ENCODE assay signal across 11 cellular contexts in genomic region chr14:23557521-23557920, GRCh38. TPM values are rescaled to one million over a fixed set of nuclear protein-coding genes. Genes with fewer than 3 reads are reported as not detected.
DNase-seq lines count a peak whose midpoint lies in the region; ATAC-seq, FAIRE-seq and TF ChIP-seq lines count a peak whose summit lies in the region.
"Had no signal": no experiment of that assay in that cellular context is flagged by ENCODE, and none has a peak within 500 bp of the region (broad histone marks: within the 10 kb centered on the region; RNA-seq: fewer than 3 reads in every experiment).

No MANE protein-coding gene starts in this region.

- TF ChIP-seq RAD21 in H1 (IDR thresholded peaks at IDR 0.05 in 1 of 2, conservative IDR thresholded peaks at IDR 0.05 in 1 of 2; ENCODE audit: low read depth in 2 of 2, low read length in 2 of 2), result no peak

- no peak overlapping the region for H3K14ac ChIP-seq in H1 (ENCODE audit: insufficient read length)

- DNase-seq in activated T-cell treated with anti-CD3 and anti-CD28 coated beads, Interleukin-2, amount 50 U/mL, for 72 hours, result no peak
- DNase-seq in activated T-cell treated with anti-CD3 and anti-CD28 coated beads for 4 hours, result no peak
- DNase-seq in PC-3, result no peak
- no peak for DNase-seq in H1 (ENCODE audit: low read depth in 1 of 2, low spot score in 2 of 2)
- DNase-seq in spleen, result no peak
- DNase-seq in left lung, result no peak
- no peak for DNase-seq in GDM1 (lab: John Stamatoyannopoulos, UW)
- DNase-seq: AML-193, esophagus squamous epithelium had no signal

- TF ChIP-seq POLR2A in H1 (IDR thresholded peaks at IDR 0.05; ENCODE audit: control extremely low read depth in 1 of 2, low read depth in 2 of 2, low read length in 2 of 2) (no peak), spleen (IDR thresholded peaks at IDR 0.05) (no peak)

- no peak overlapping the region for H3K4ac ChIP-seq in H1 (replicated peaks; ENCODE audit: insufficient read length, low read depth, low read length)

- TF ChIP-seq CTCF in PC-3 (conservative IDR thresholded peaks at IDR 0.05; ENCODE audit: low read depth, low read length) (no peak), H1 (IDR thresholded peaks at IDR 0.05; ENCODE audit: control extremely low read depth in 1 of 3, insufficient read depth in 1 of 3, low read depth in 1 of 3, low read length in 3 of 3) (no peak), spleen (IDR thresholded peaks at IDR 0.05 in 8 of 11, conservative IDR thresholded peaks at IDR 0.05 in 3 of 11) (no peak), left lung (IDR thresholded peaks at IDR 0.05) (no peak)

- no peak overlapping the region for H3K56ac ChIP-seq in H1 (replicated peaks; ENCODE audit: insufficient read length, low read depth, low read length)

- H3K27me3 ChIP-seq in PC-3 (ENCODE audit: low read length) (no peaks in the 10 kb centered on the region), H1 (replicated peaks in 1 of 4; ENCODE audit: control insufficient read depth in 3 of 4, extremely low read depth in 1 of 4, insufficient read depth in 3 of 4, low read length in 3 of 4) (no peaks in the 10 kb centered on the region), spleen (replicated peaks in 1 of 7) (no peaks in the 10 kb centered on the region), left lung (no peaks in the 10 kb centered on the region)
- H3K27me3 ChIP-seq: esophagus squamous epithelium, suprapubic skin had no signal

- no peak overlapping the region for H4K5ac ChIP-seq in H1 (ENCODE audit: insufficient read length, low read depth, low read length)

- BruUV-seq in PC-3 (replicated peaks; lab: Mats Ljungman, UMichigan), result no TSS peak

- H3K23me2 ChIP-seq in H1 (ENCODE audit: low read depth, low read length), result peaks cover 7% of the 10 kb centered on the region

- H4K91ac ChIP-seq in H1 (replicated peaks; ENCODE audit: insufficient read length, low read length), result no peak overlapping the region

- FAIRE-seq in H1 (lab: Jason Lieb, UNC), result no peak

- H3K9me3 ChIP-seq in PC-3 (ENCODE audit: low read length) (no peaks in the 10 kb centered on the region), H1 (ENCODE audit: insufficient read depth in 2 of 2, low read depth in 1 of 2, low read length in 1 of 2) (no peaks in the 10 kb centered on the region), spleen (no peaks in the 10 kb centered on the region), left lung (no peaks in the 10 kb centered on the region)
- H3K9me3 ChIP-seq: esophagus squamous epithelium, suprapubic skin had no signal

- H3K27me3 Mint-ChIP-seq in activated T-cell treated with anti-CD3 and anti-CD28 coated beads, Interleukin-2, amount 50 U/mL, for 72 hours (ENCODE audit: low read depth), result no peaks in the 10 kb centered on the region

- H3K4me2 ChIP-seq in PC-3 (ENCODE audit: low read length) (peak overlapping the region; percentile 92), H1 (ENCODE audit: insufficient read depth in 1 of 2, low read depth in 2 of 2, low read length in 2 of 2) (peak overlapping the region; percentile 80 to 93; a peak in 2 of 4 replicates)

- H2AK5ac ChIP-seq in H1 (ENCODE audit: low read depth, low read length), result no peak overlapping the region

- peaks cover 3 to 12% of the 10 kb centered on the region in 2 donors for H3K36me3 Mint-ChIP-seq in activated T-cell treated with anti-CD3 and anti-CD28 coated beads, Interleukin-2, amount 50 U/mL, for 72 hours (ENCODE audit: insufficient read depth in 2 of 2)

- H4K8ac ChIP-seq in H1 (ENCODE audit: extremely low read depth, insufficient read depth, low read length), result no peak overlapping the region

- H3K9me2 ChIP-seq in PC-3 (replicated peaks; ENCODE audit: low read length), result no peaks in the 10 kb centered on the region

- H2BK20ac ChIP-seq in H1 (ENCODE audit: low read length), result no peak overlapping the region

- H3K4me3 ChIP-seq in PC-3 (ENCODE audit: low read length) (peak overlapping the region; percentile 85), H1 (ENCODE audit: extremely low read depth in 1 of 4, insufficient read depth in 2 of 4, low read depth in 3 of 4, low read length in 4 of 4) (0 out of 8 replicates have a peak overlapping the region, but pooled peaks of 1 of the 4 experiments have one; percentile 83), spleen (peak overlapping the region in 2 of 8 donors; percentile 74 to 98), left lung (peak overlapping the region in 1 of 2 donors; percentile 85)

- no peak overlapping the region for H3K27ac ChIP-seq in PC-3 (ENCODE audit: low read length)
- no peak overlapping the region for H3K27ac ChIP-seq in H1 (ENCODE audit: low read depth, low read length)
- peak overlapping the region in 6 of 8 donors; percentile 9 to 99 (median 96) for H3K27ac ChIP-seq in spleen
- H3K27ac ChIP-seq in left lung, result no peak overlapping the region

- CTCF ChIA-PET in PC-3 (lab: Charles Lee), result no interaction called here
- CTCF ChIA-PET in H1 (lab: Charles Lee; ENCODE audit: partially characterized antibody), result interaction anchor here (0.6 to 70.5 kb wide), 5 partner anchors 30 to 212 kb away, joined by 3 to 2092 read pairs (median 61); partner anchors contain the start of gene NGDN

- H3K4me3 Mint-ChIP-seq in activated T-cell treated with anti-CD3 and anti-CD28 coated beads, Interleukin-2, amount 50 U/mL, for 72 hours, result peak overlapping the region; percentile 82 to 92

- no peak overlapping the region for H2BK5ac ChIP-seq in H1 (ENCODE audit: low read depth, low read length)

- peak overlapping the region; percentile 97 for H3K27ac Mint-ChIP-seq in activated T-cell treated with anti-CD3 and anti-CD28 coated beads, Interleukin-2, amount 50 U/mL, for 72 hours

- no peak overlapping the region for H2BK120ac ChIP-seq in H1 (replicated peaks; ENCODE audit: low read depth, low read length)

- no peaks in the 10 kb centered on the region for H4K20me1 ChIP-seq in PC-3 (ENCODE audit: low read length)
- H4K20me1 ChIP-seq in H1 (replicated peaks in 1 of 2; ENCODE audit: control insufficient read depth in 1 of 2, insufficient read depth in 2 of 2, low read length in 2 of 2), result peaks cover 0 to 7% of the 10 kb centered on the region in 2 experiments

- no peak overlapping the region for H2BK15ac ChIP-seq in H1 (ENCODE audit: low read length)

- no peaks in the 10 kb centered on the region for H3K9me3 Mint-ChIP-seq in activated T-cell treated with anti-CD3 and anti-CD28 coated beads, Interleukin-2, amount 50 U/mL, for 72 hours

- intact Hi-C loops in PC-3 (cut with micrococcal nuclease), result loop anchor here (10.0 kb wide), 1 partner anchor 483 kb away; no protein-coding TSS in a partner anchor
- intact Hi-C loops in spleen (cut with DNase I; ENCODE audit: low total_unique reads), result no loop called here
- intact Hi-C loops in left lung (cut with DNase I), result no loop called here

- peaks cover 26% of the 10 kb centered on the region for H3K79me2 ChIP-seq in PC-3 (ENCODE audit: low read length)
- peaks cover 0 to 19% of the 10 kb centered on the region in 2 experiments; a peak in 2 of 4 replicates for H3K79me2 ChIP-seq in H1 (ENCODE audit: control insufficient read depth in 1 of 2, insufficient read depth in 2 of 2, low read length in 2 of 2)

- no peaks in the 10 kb centered on the region for H3F3A ChIP-seq in PC-3 (ENCODE audit: low read length, unreplicated experiment)

- H3K18ac ChIP-seq in H1 (ENCODE audit: extremely low read depth, low read length), result no peak overlapping the region

- peak overlapping the region; percentile 90; the same call in 1 of the 2 replicates for H3K9ac ChIP-seq in PC-3 (ENCODE audit: low read length)
- H3K9ac ChIP-seq in H1 (replicated peaks in 1 of 4; ENCODE audit: extremely low read depth in 1 of 4, low read depth in 3 of 4, low read length in 3 of 4), result no peak overlapping the region

- 0 out of 2 replicates have a peak, but pooled peaks cover 7% of the 10 kb centered on the region for H3K79me1 ChIP-seq in H1 (ENCODE audit: low read depth, low read length)

- TF ChIP-seq EP300 in H1 (IDR thresholded peaks at IDR 0.05; ENCODE audit: borderline replicate concordance in 1 of 2, low read depth in 2 of 2, low read length in 2 of 2), result no peak

- POLR2A ChIA-PET in PC-3 (lab: Charles Lee; ENCODE audit: unreplicated experiment) (no interaction called here), H1 (lab: Charles Lee; ENCODE audit: partially characterized antibody) (interaction anchor here (1.3 to 52.7 kb wide), 4 partner anchors 10 to 79 kb away, joined by 4 to 1523 read pairs (median 492); partner anchors contain the start of genes AP1G2, NGDN and ZFHX2)

- WGBS in H1 (ENCODE audit: extremely low coverage in 1 of 2, insufficient coverage in 1 of 2, insufficient read length in 1 of 2, insufficient replicate concordance in 2 of 2, low coverage in 1 of 2, low lambda C conversion rate in 2 of 2, missing lambda C conversion rate in 1 of 2), 2 experiments, result 92% methylated on average over 2 of the region's 2 CpGs; no CpG with 5 or more reads in 1 of the 2 experiments
- 45 to 59% (median 56%) methylated on average over 2 of the region's 2 CpGs for WGBS in spleen, 5 donors

- H3K36me3 ChIP-seq in PC-3 (ENCODE audit: low read depth, low read length), result peaks cover 9% of the 10 kb centered on the region; the same call in 1 of the 2 replicates
- peaks cover 5 to 29% (median 11%) of the 10 kb centered on the region in 4 experiments; a peak in 7 of 8 replicates for H3K36me3 ChIP-seq in H1 (ENCODE audit: control insufficient read depth in 2 of 4, insufficient read depth in 4 of 4, low read length in 3 of 4)
- peaks cover 0 to 47% (median 42%) of the 10 kb centered on the region in 6 donors for H3K36me3 ChIP-seq in spleen
- peaks cover 0 to 40% of the 10 kb centered on the region in 2 donors for H3K36me3 ChIP-seq in left lung

- no peak for ATAC-seq in activated T-cell treated with anti-CD3 and anti-CD28 coated beads, Interleukin-2, amount 50 U/mL, for 72 hours (replicated peaks in 1 of 2)
- ATAC-seq in PC-3 (no peak), left lung (no peak), HG02642 (IDR thresholded peaks at IDR 0.05; ENCODE audit: poor library complexity, unreplicated experiment) (no peak)

- H2AFZ ChIP-seq in PC-3 (ENCODE audit: low read length) (no peak overlapping the region), H1 (ENCODE audit: low read length) (no peak overlapping the region)

- H3K4me1 ChIP-seq in PC-3 (ENCODE audit: insufficient read depth, low read length) (peaks cover 31% of the 10 kb centered on the region), H1 (replicated peaks in 1 of 4; ENCODE audit: control insufficient read depth in 3 of 4, insufficient read depth in 4 of 4, low read length in 3 of 4) (peaks cover 0 to 14% (median 8%) of the 10 kb centered on the region in 4 experiments; a peak in 6 of 7 replicates), spleen (peaks cover 10 to 59% (median 33%) of the 10 kb centered on the region in 6 donors), left lung (peaks cover 18 to 32% of the 10 kb centered on the region in 2 donors)

- peaks cover 47% of the 10 kb centered on the region for H3K4me1 Mint-ChIP-seq in activated T-cell treated with anti-CD3 and anti-CD28 coated beads, Interleukin-2, amount 50 U/mL, for 72 hours (ENCODE audit: low read depth)

- H2BK12ac ChIP-seq in H1 (ENCODE audit: low read depth, low read length), result no peak overlapping the region

- H3K23ac ChIP-seq in H1 (ENCODE audit: insufficient read length), result no peak overlapping the region

RNA-seq across cellular contexts. Expression of gene THTPA, which starts 1.4 kb away (rescaled TPM):
- total RNA-seq in activated T-cell treated with anti-CD3 and anti-CD28 coated beads, Interleukin-2, amount 50 U/mL, for 72 hours, result 1 to 10 TPM; 6.5 to 7.4 TPM
- total RNA-seq in PC-3 (2014; rRNA removed), result 13.0 and 27.2 TPM in 2 replicates
- 14.8 and 16.6 TPM in 2 replicates for total RNA-seq in H1 (2021; fragmentation: NEBNext Ultra II Directional; extraction: Animal tissue kit (Norgen Biotek cat#: 25700))
- polyA plus RNA-seq in H1 (2011; rRNA removed), result 19.0 and 23.4 TPM in 2 replicates
- polyA plus RNA-seq in H1 (2011; cell fraction: cytosol; rRNA removed), result 16.2 TPM
- polyA plus RNA-seq in H1 (2011; cell fraction: nucleus; rRNA removed), result 16.0 TPM
- polyA plus RNA-seq in H1 (2012, experiment 1 of 2), result 14.7 to 21.8 TPM (median 19.2 TPM) in 4 replicates
- 25.1 TPM for polyA plus RNA-seq in H1 (2012, experiment 2 of 2)
- 7.0 TPM for polyA plus RNA-seq in H1 (2013, experiment 1 of 2)
- 8.4 TPM for polyA plus RNA-seq in H1 (2013, experiment 2 of 2)
- polyA minus RNA-seq in H1 (2011; rRNA and poly(A)+ RNA removed), result 16.4 and 30.4 TPM in 2 replicates
- polyA minus RNA-seq in H1 (2011; cell fraction: cytosol; rRNA and poly(A)+ RNA removed), result 6.2 TPM
- 14.0 TPM for polyA minus RNA-seq in H1 (2011; cell fraction: nucleus; rRNA and poly(A)+ RNA removed)
- 10 to 100 TPM; 16.8 to 25.4 (median 18.6) TPM for total RNA-seq in spleen
- polyA plus RNA-seq in spleen, result 10 to 100 TPM in 1 of 3 donors, 1 to 10 TPM in 2; 4.5 to 14.2 (median 8.9) TPM
- 10 to 100 TPM; 15.2 to 20.3 TPM for total RNA-seq in left lung

RNA-seq across cellular contexts. Expression of gene ZFHX2, which starts 6.0 kb away (rescaled TPM):
- total RNA-seq in activated T-cell treated with anti-CD3 and anti-CD28 coated beads, Interleukin-2, amount 50 U/mL, for 72 hours, result 1 to 10 TPM; 1.9 to 3.7 TPM
- 0.55 and 1.4 TPM in 2 replicates for total RNA-seq in PC-3 (2014; rRNA removed)
- 27.0 and 28.6 TPM in 2 replicates for total RNA-seq in H1 (2021; fragmentation: NEBNext Ultra II Directional; extraction: Animal tissue kit (Norgen Biotek cat#: 25700))
- polyA plus RNA-seq in H1 (2011; rRNA removed), result 2.7 and 3.7 TPM in 2 replicates
- polyA plus RNA-seq in H1 (2011; cell fraction: cytosol; rRNA removed), result 1.7 TPM
- 7.3 TPM for polyA plus RNA-seq in H1 (2011; cell fraction: nucleus; rRNA removed)
- polyA plus RNA-seq in H1 (2012, experiment 1 of 2), result 14.7 to 22.4 TPM (median 19.8 TPM) in 4 replicates
- 7.9 TPM for polyA plus RNA-seq in H1 (2012, experiment 2 of 2)
- polyA plus RNA-seq in H1 (2013, experiment 1 of 2), result 13.2 TPM
- polyA plus RNA-seq in H1 (2013, experiment 2 of 2), result 12.1 TPM
- polyA minus RNA-seq in H1 (2011; rRNA and poly(A)+ RNA removed), result 6.0 and 8.5 TPM in 2 replicates
- 15.5 TPM for polyA minus RNA-seq in H1 (2011; cell fraction: cytosol; rRNA and poly(A)+ RNA removed)
- polyA minus RNA-seq in H1 (2011; cell fraction: nucleus; rRNA and poly(A)+ RNA removed), result 13.7 TPM
- total RNA-seq in spleen, result 1 to 10 TPM in 5 of 7 donors, under 1 TPM in 2; 0.42 to 2.9 (median 1.5) TPM
- polyA plus RNA-seq in spleen, result under 1 TPM; 0.09 to 0.35 (median 0.11) TPM
- 1 to 10 TPM; 2.9 to 3.1 TPM for total RNA-seq in left lung

RNA-seq across cellular contexts. Expression of gene AP1G2, which starts 10.1 kb away (rescaled TPM):
- 100 to 1,000 TPM; 211 to 233 TPM for total RNA-seq in activated T-cell treated with anti-CD3 and anti-CD28 coated beads, Interleukin-2, amount 50 U/mL, for 72 hours
- total RNA-seq in PC-3 (2014; rRNA removed) (69.7 and 71.7 TPM in 2 replicates), spleen (100 to 1,000 TPM; 139 to 261 (median 193) TPM), left lung (100 to 1,000 TPM in 1 of 2 donors, 10 to 100 TPM in 1; 93.7 to 121 TPM)
- total RNA-seq in H1 (2021; fragmentation: NEBNext Ultra II Directional; extraction: Animal tissue kit (Norgen Biotek cat#: 25700)), result 70.1 and 70.9 TPM in 2 replicates
- polyA plus RNA-seq in H1 (2011; rRNA removed) (134 and 162 TPM in 2 replicates), spleen (100 to 1,000 TPM; 126 to 267 (median 176) TPM)
- 149 TPM for polyA plus RNA-seq in H1 (2011; cell fraction: cytosol; rRNA removed)
- 1,259 TPM for polyA plus RNA-seq in H1 (2011; cell fraction: nucleus; rRNA removed)
- polyA plus RNA-seq in H1 (2012, experiment 1 of 2), result 88.4 to 117 TPM (median 102 TPM) in 4 replicates
- 65.4 TPM for polyA plus RNA-seq in H1 (2012, experiment 2 of 2)
- 65.1 TPM for polyA plus RNA-seq in H1 (2013, experiment 1 of 2)
- polyA plus RNA-seq in H1 (2013, experiment 2 of 2), result 60.0 TPM
- 116 and 124 TPM in 2 replicates for polyA minus RNA-seq in H1 (2011; rRNA and poly(A)+ RNA removed)
- polyA minus RNA-seq in H1 (2011; cell fraction: cytosol; rRNA and poly(A)+ RNA removed), result 57.8 TPM
- polyA minus RNA-seq in H1 (2011; cell fraction: nucleus; rRNA and poly(A)+ RNA removed), result 206 TPM

RNA-seq across cellular contexts. Expression of gene JPH4, which starts 21.1 kb away (rescaled TPM):
- total RNA-seq in activated T-cell treated with anti-CD3 and anti-CD28 coated beads, Interleukin-2, amount 50 U/mL, for 72 hours, result 1 to 10 TPM; 1.2 to 1.5 TPM
- total RNA-seq in PC-3 (2014; rRNA removed), result not detected in 2 replicates
- 46.4 and 46.7 TPM in 2 replicates for total RNA-seq in H1 (2021; fragmentation: NEBNext Ultra II Directional; extraction: Animal tissue kit (Norgen Biotek cat#: 25700))
- polyA plus RNA-seq in H1 (2011; rRNA removed), result 23.9 and 35.0 TPM in 2 replicates
- polyA plus RNA-seq in H1 (2011; cell fraction: cytosol; rRNA removed), result 31.2 TPM
- 48.6 TPM for polyA plus RNA-seq in H1 (2011; cell fraction: nucleus; rRNA removed)
- polyA plus RNA-seq in H1 (2012, experiment 1 of 2), result 20.3 to 33.0 TPM (median 27.2 TPM) in 4 replicates
- 23.3 TPM for polyA plus RNA-seq in H1 (2012, experiment 2 of 2)
- polyA plus RNA-seq in H1 (2013, experiment 1 of 2), result 23.9 TPM
- 23.3 TPM for polyA plus RNA-seq in H1 (2013, experiment 2 of 2)
- polyA minus RNA-seq in H1 (2011; rRNA and poly(A)+ RNA removed), result 11.2 and 13.2 TPM in 2 replicates
- polyA minus RNA-seq in H1 (2011; cell fraction: cytosol; rRNA and poly(A)+ RNA removed), result 19.1 TPM
- polyA minus RNA-seq in H1 (2011; cell fraction: nucleus; rRNA and poly(A)+ RNA removed), result 24.3 TPM
- total RNA-seq in spleen, result 10 to 100 TPM in 2 of 7 donors, 1 to 10 TPM in 5; 1.2 to 17.3 (median 5.8) TPM
- polyA plus RNA-seq in spleen, result under 1 TPM; 0.70 to 0.93 (median 0.93) TPM
- 1 to 10 TPM; 1.3 TPM for total RNA-seq in left lung

Comparison
In these comparisons a context has a peak if more than half of its experiments do, and no peak if none do; other contexts are left out.
1. H3K27ac ChIP-seq: peak in spleen (6 of 8); none in PC-3 (single experiment), H1 (single experiment) and left lung (0 of 2).